Comparison of ENCODE assay signal across 20 cellular contexts in the genomic region with DNA sequence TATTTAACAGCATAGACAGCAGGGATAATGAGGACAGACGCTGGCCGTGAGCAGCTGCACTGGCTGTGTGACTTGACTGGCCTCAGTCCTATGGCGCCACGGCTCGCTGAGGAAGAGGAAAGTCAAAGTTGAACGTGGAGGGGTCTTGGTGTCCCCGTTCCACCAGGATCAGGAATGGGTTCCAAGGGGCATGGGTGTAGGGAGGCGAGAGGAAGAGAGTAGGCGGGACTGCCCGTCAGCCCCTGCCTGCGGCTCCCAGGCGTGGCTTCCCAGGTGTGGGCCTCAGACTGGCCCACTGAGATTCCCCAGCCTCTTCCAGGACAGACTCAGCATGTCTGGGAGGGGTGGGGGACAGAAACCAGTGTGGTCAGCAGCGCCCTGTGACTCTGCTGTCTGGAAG. TPM values are rescaled to one million over a fixed set of nuclear protein-coding genes. Genes with fewer than 3 reads are reported as not detected.
DNase-seq lines count a peak whose midpoint lies in the region; TF ChIP-seq lines count a peak whose summit lies in the region.
"Had no signal": no experiment of that assay in that cellular context is flagged by ENCODE, and none has a peak within 500 bp of the region (broad histone marks: within the 10 kb centered on the region; RNA-seq: fewer than 3 reads in every experiment).

No MANE protein-coding gene starts in this region.

- H3K36me3 Mint-ChIP-seq in Caco-2 (ENCODE audit: insufficient read depth, unreplicated experiment) (peaks cover 6% of the 10 kb centered on the region), chondrocyte (ENCODE audit: low read depth) (peaks cover 2% of the 10 kb centered on the region)
- H3K36me3 Mint-ChIP-seq: CD8-positive, alpha-beta T cell had no signal

- H3K9ac ChIP-seq in neuronal stem cell (ENCODE audit: low read depth, low read length, poor library complexity): no peak overlapping the region
- H3K9ac ChIP-seq: BLaER1 treated with 17β-estradiol and CSF1 and Interleukin-3, amounts not matched to agents 10 nM and 100 nM had no signal

- intact Hi-C loops in Caco-2 (cut with micrococcal nuclease; ENCODE audit: unreplicated experiment): loop anchor here (2.0 to 5.0 kb wide), 2 partner anchors 40 to 74 kb away; a partner anchor contains a TSS

- peaks cover 18% of the 10 kb centered on the region for H3K4me1 Mint-ChIP-seq in Caco-2 (ENCODE audit: low read depth, unreplicated experiment)
- H3K4me1 Mint-ChIP-seq in chondrocyte (ENCODE audit: low read depth): peaks cover 7% of the 10 kb centered on the region
- H3K4me1 Mint-ChIP-seq: B cell had no signal

- no peak overlapping the region for H3K27ac ChIP-seq in neuronal stem cell (replicated peaks; ENCODE audit: low read length)
- H3K27ac ChIP-seq: 22Rv1; A549; BLaER1 treated with 17β-estradiol and CSF1 and Interleukin-3, amounts not matched to agents 10 nM and 100 nM; C4-2B had no signal

- no peak overlapping the region for H2BK15ac ChIP-seq in neuronal stem cell (ENCODE audit: low read length)

- H3K27me3 ChIP-seq in Caco-2 (replicated peaks; ENCODE audit: control insufficient read depth, insufficient read depth, low read length) (no peaks in the 10 kb centered on the region), neuronal stem cell (ENCODE audit: control insufficient read depth in 3 of 3, insufficient read depth in 3 of 3, low read depth in 1 of 3, low read length in 3 of 3) (no peaks in the 10 kb centered on the region)
- H3K27me3 ChIP-seq: BLaER1 treated with 17β-estradiol and CSF1 and Interleukin-3, amounts not matched to agents 10 nM and 100 nM had no signal

- H3K27ac Mint-ChIP-seq in Caco-2 (ENCODE audit: unreplicated experiment) (peak overlapping the region; percentile 74), chondrocyte (ENCODE audit: unreplicated experiment) (no peak overlapping the region)
- H3K27ac Mint-ChIP-seq: B cell; CD4-positive, alpha-beta T cell; CD8-positive, alpha-beta T cell had no signal

- no peak overlapping the region for H3K4me2 ChIP-seq in neuronal stem cell (ENCODE audit: insufficient read depth, low read length, poor library complexity, severe bottlenecking)
- H3K4me2 ChIP-seq: A549; BLaER1 treated with 17β-estradiol and CSF1 and Interleukin-3, amounts not matched to agents 10 nM and 100 nM had no signal

- H2AK5ac ChIP-seq in neuronal stem cell (ENCODE audit: low read depth, low read length): no peak overlapping the region

- no peak overlapping the region for H2BK5ac ChIP-seq in neuronal stem cell (ENCODE audit: low read length)

- H3K4ac ChIP-seq in neuronal stem cell (ENCODE audit: low read length): no peak overlapping the region

- no peak for TF ChIP-seq CTCF in Caco-2 (IDR thresholded peaks at IDR 0.05; ENCODE audit: insufficient read depth in 1 of 2, low read depth in 1 of 2, low read length in 1 of 2, severe bottlenecking in 1 of 2, unreplicated experiment in 1 of 2)
- no peak for TF ChIP-seq CTCF in chondrocyte (IDR thresholded peaks at IDR 0.05)

- H3K23ac ChIP-seq in neuronal stem cell (ENCODE audit: low read depth, low read length, poor library complexity): peak overlapping the region; percentile 45

- no peak overlapping the region for H4K91ac ChIP-seq in neuronal stem cell (ENCODE audit: low read depth, low read length, poor library complexity)

- H2AFZ ChIP-seq in neuronal stem cell (ENCODE audit: low read length): no peak overlapping the region

- H3K79me1 ChIP-seq in neuronal stem cell (ENCODE audit: low read depth, low read length): no peaks in the 10 kb centered on the region

- H3K36me3 ChIP-seq in Caco-2 (ENCODE audit: control insufficient read depth, insufficient read depth, low read length) (no peaks in the 10 kb centered on the region), neuronal stem cell (replicated peaks in 1 of 2; ENCODE audit: control insufficient read depth in 2 of 2, insufficient read depth in 2 of 2, low read length in 2 of 2) (peaks cover 2 to 7% of the 10 kb centered on the region in 2 donors)
- H3K36me3 ChIP-seq: BLaER1 treated with 17β-estradiol and CSF1 and Interleukin-3, amounts not matched to agents 10 nM and 100 nM had no signal

- whole genome bisulfite sequencing in neuronal stem cell (ENCODE audit: extremely low coverage in 2 of 2, insufficient read length in 2 of 2, insufficient replicate concordance in 1 of 2), 2 donors: no CpG with 5 or more reads among the region's 13 CpGs

- DNase-seq in Caco-2 (no peak), chondrocyte (ENCODE audit: low spot score) (peak; percentile 46), neuronal stem cell (ENCODE audit: low spot score) (no peak), DMS53 treated with DMSO at 0.1 percent for 48 hours (lab: John Stamatoyannopoulos, UW; ENCODE audit: unreplicated experiment) (no peak)
- DNase-seq in effector CD4-positive, alpha-beta T cell: no peak
- DNase-seq in activated effector memory CD4-positive, alpha-beta T cell treated with Interleukin-2 at 50 U/mL for 16 hours: no peak
- DNase-seq: AML-193; CD4-positive, alpha-beta T cell; CD8-positive, alpha-beta T cell; DMS 273 treated with DMSO at 0.1 percent for 48 hours; DMS153; DMS53; DMS79 treated with DMSO at 0.1 percent for 48 hours; GF-D8 had no signal

- no peak overlapping the region for H3K14ac ChIP-seq in neuronal stem cell (ENCODE audit: low read length)

- H4K8ac ChIP-seq in neuronal stem cell (ENCODE audit: low read depth, low read length): no peak overlapping the region

- H3K4me3 ChIP-seq in Caco-2 (ENCODE audit: low read depth, low read length) (no peak overlapping the region), neuronal stem cell (ENCODE audit: low read length in 2 of 2) (no peak overlapping the region)
- H3K4me3 ChIP-seq: A549; BLaER1 treated with 17β-estradiol and CSF1 and Interleukin-3, amounts not matched to agents 10 nM and 100 nM had no signal

- no peak overlapping the region for H2BK12ac ChIP-seq in neuronal stem cell (ENCODE audit: low read length)

- no peaks in the 10 kb centered on the region for H3K27me3 Mint-ChIP-seq in Caco-2 (ENCODE audit: insufficient read depth, unreplicated experiment)
- H3K27me3 Mint-ChIP-seq in chondrocyte (ENCODE audit: low read depth): no peaks in the 10 kb centered on the region

- H3K18ac ChIP-seq in neuronal stem cell (ENCODE audit: low read length): peak overlapping the region; percentile 15

- CTCF ChIA-PET in Caco-2 (lab: Charles Lee): interaction anchor here (1.3 kb wide), 1 partner anchor 12 kb away, joined by 4 read pairs; no protein-coding TSS in a partner anchor

- H2BK120ac ChIP-seq in neuronal stem cell (ENCODE audit: low read depth, low read length): no peak overlapping the region

- POLR2A ChIA-PET in Caco-2 (lab: Charles Lee): no interaction called here

- no peaks in the 10 kb centered on the region for H3K9me3 Mint-ChIP-seq in Caco-2 (ENCODE audit: unreplicated experiment)
- no peaks in the 10 kb centered on the region for H3K9me3 Mint-ChIP-seq in chondrocyte (ENCODE audit: low read depth)
- H3K9me3 Mint-ChIP-seq: CD4-positive, alpha-beta T cell; CD8-positive, alpha-beta T cell had no signal

- H3K4me3 Mint-ChIP-seq in Caco-2 (ENCODE audit: unreplicated experiment) (no peak overlapping the region), chondrocyte (ENCODE audit: unreplicated experiment) (no peak overlapping the region)
- H3K4me3 Mint-ChIP-seq: B cell; CD4-positive, alpha-beta T cell; CD8-positive, alpha-beta T cell had no signal

- peaks cover 37% of the 10 kb centered on the region for H3K4me1 ChIP-seq in Caco-2
- no peaks in the 10 kb centered on the region for H3K4me1 ChIP-seq in neuronal stem cell (ENCODE audit: control insufficient read depth in 2 of 2, insufficient read depth in 1 of 2, low read depth in 1 of 2, low read length in 2 of 2)

- H3K9me3 ChIP-seq in Caco-2 (no peaks in the 10 kb centered on the region), neuronal stem cell (replicated peaks in 1 of 2; ENCODE audit: control insufficient read depth in 2 of 2, insufficient read depth in 1 of 2, low read depth in 1 of 2, low read length in 2 of 2) (peaks cover 0 to 2% of the 10 kb centered on the region in 2 donors)
- H3K9me3 ChIP-seq: A549; BLaER1 treated with 17β-estradiol and CSF1 and Interleukin-3, amounts not matched to agents 10 nM and 100 nM had no signal

- no TSS peak for BruUV-seq in Caco-2 (replicated peaks; lab: Mats Ljungman, UMichigan)

RNA-seq across cellular contexts. Expression of a gene that starts 51.4 kb away (rescaled TPM):
- total RNA-seq in Caco-2 (2022) (10.5 and 14.9 TPM in 2 replicates), chondrocyte (not detected in 3 replicates)
- 0.81 TPM for polyA plus RNA-seq in neuronal stem cell (2013, experiment 1 of 2)
- 0.64 TPM for polyA plus RNA-seq in neuronal stem cell (2013, experiment 2 of 2)
- total RNA-seq: A172 had no signal
- polyA plus RNA-seq: A549 had no signal

Comparison
In these comparisons a context has a peak if more than half of its experiments do, and no peak if none do; other contexts are left out.
1. RNA of a gene that starts 51.4 kb away (total RNA-seq): 10.5 to 14.9 TPM in Caco-2; not detected in chondrocyte; every median in the first group is over 10 times any median in the second.